ENCODE assay signal across 28 cellular contexts in the genomic region with DNA sequence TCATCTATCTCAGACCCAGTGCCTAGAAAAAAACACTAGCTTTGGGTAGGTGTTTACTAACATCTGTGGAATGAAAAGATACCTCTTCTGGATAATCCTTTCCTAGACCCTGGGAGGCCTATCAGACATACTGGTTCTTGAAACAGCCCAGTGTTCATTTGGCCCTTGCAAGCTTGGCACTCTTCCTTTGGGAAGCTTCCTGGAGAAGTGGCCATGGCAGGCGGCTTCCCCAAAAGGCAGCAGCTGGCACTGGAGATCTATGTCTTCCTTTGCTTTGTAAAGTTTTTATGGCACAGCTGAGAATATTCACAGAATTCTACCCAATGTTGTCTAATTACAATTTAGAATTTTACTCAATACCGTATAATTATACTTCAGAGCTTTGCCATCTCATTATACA.
"Had no signal": no experiment of that assay in that cellular context is flagged by ENCODE, and none has a peak within 500 bp of the region (broad histone marks: within the 10 kb centered on the region; RNA-seq: fewer than 3 reads in every experiment).

No MANE protein-coding gene starts in this region.

- DNase-seq: activated B cell treated with CpG ODN at 0.5 μM for 24 hours; activated CD4-positive, alpha-beta T cell treated with anti-CD3 and anti-CD28 coated beads for 48 hours; activated CD4-positive, alpha-beta T cell treated with anti-CD3 and anti-CD28 coated beads, Interleukin-2, amount 50 U/mL, for 1 hour; activated CD4-positive, alpha-beta T cell treated with anti-CD3 and anti-CD28 coated beads, Interleukin-2, amount 50 U/mL, for 48 hours; activated CD8-positive, alpha-beta memory T cell treated with anti-CD3 and anti-CD28 coated beads for 24 hours; activated CD8-positive, alpha-beta T cell treated with anti-CD3 and anti-CD28 coated beads for 36 hours; activated effector memory CD4-positive, alpha-beta T cell treated with anti-CD3 and anti-CD28 coated beads, Interleukin-2, amount 50 U/mL, for 16 hours; activated naive CD4-positive, alpha-beta T cell treated with anti-CD3 and anti-CD28 coated beads for 36 hours; activated naive CD8-positive, alpha-beta T cell treated with anti-CD3 and anti-CD28 coated beads for 36 hours; activated naive CD8-positive, alpha-beta T cell treated with anti-CD3 and anti-CD28 coated beads, Interleukin-2, amount 50 U/mL, for 24 hours; activated T-cell treated with anti-CD3 and anti-CD28 coated beads, Interleukin-2, amount 50 U/mL, for 48 hours; adrenal gland; amygdala; aorta; body of pancreas; central memory CD4-positive, alpha-beta T cell; cortex of kidney; dermis blood vessel endothelial cell; effector CD4-positive, alpha-beta T cell; effector memory CD8-positive, alpha-beta T cell; erythroblast; foreskin keratinocyte; gastrocnemius medialis; glutamatergic neuron; heart left ventricle; T-cell; T1000; WERI-Rb-1 had no signal
